In genomic region chr6:155026366-155027045, GRCh38 we compare ENCODE assay signal across 9 cellular contexts. TPM values are rescaled to one million over a fixed set of nuclear protein-coding genes. Genes with fewer than 3 reads are reported as not detected.
A peak's percentile ranks its signal among the peaks of the same experiment; 100 is the strongest.
DNase-seq lines count a peak whose midpoint lies in the region; ATAC-seq and TF ChIP-seq lines count a peak whose summit lies in the region.
"Had no signal": no experiment of that assay in that cellular context is flagged by ENCODE, and none has a peak within 500 bp of the region (broad histone marks: within the 10 kb centered on the region; RNA-seq: fewer than 3 reads in every experiment).

No MANE protein-coding gene starts in this region.

- peak overlapping the region; percentile 24 for H3K27ac ChIP-seq in SJSA1
- no peak overlapping the region for H3K27ac ChIP-seq in stomach

- ATAC-seq in activated T-cell treated with anti-CD3 and anti-CD28 coated beads, Interleukin-2, amount 50 U/mL, for 4 hours = peak; percentile 54 to 67
- no peak for ATAC-seq in activated naive CD8-positive, alpha-beta T cell treated with anti-CD3 and anti-CD28 coated beads, Interleukin-2, amount 50 U/mL, for 24 hours

- H3K36me3 ChIP-seq in SJSA1 = peaks cover 19% of the 10 kb centered on the region
- H3K36me3 ChIP-seq in stomach = no peaks in the 10 kb centered on the region

- H3K4me1 ChIP-seq in SJSA1 (replicated peaks) (peaks cover 33% of the 10 kb centered on the region), stomach (peaks cover 0 to 5% (median 2%) of the 10 kb centered on the region in 4 donors)

- no peak for DNase-seq in activated T-cell treated with anti-CD3 and anti-CD28 coated beads, Interleukin-2, amount 50 U/mL, for 4 hours
- DNase-seq in activated T-cell treated with anti-CD3 and anti-CD28 coated beads, Interleukin-2, amount 50 U/mL, for 24 hours = no peak
- DNase-seq in SJSA1 (ENCODE audit: low read depth in 1 of 2, low spot score in 2 of 2) (peak; percentile 91 to 98), fibroblast of the conjunctiva (ENCODE audit: low read depth) (peak; percentile 90), stomach (peak; percentile 42), NCI-H2029 treated with DMSO at 0.1 percent for 48 hours (lab: John Stamatoyannopoulos, UW) (no peak)
- DNase-seq in activated naive CD8-positive, alpha-beta T cell treated with anti-CD3 and anti-CD28 coated beads, Interleukin-2, amount 50 U/mL, for 24 hours = no peak
- no peak for DNase-seq in effector CD8-positive, alpha-beta T cell (lab: John Stamatoyannopoulos, UW)

- no peak overlapping the region for H3K4me3 Mint-ChIP-seq in activated T-cell treated with anti-CD3 and anti-CD28 coated beads, Interleukin-2, amount 50 U/mL, for 4 hours
- H3K4me3 Mint-ChIP-seq in activated T-cell treated with anti-CD3 and anti-CD28 coated beads, Interleukin-2, amount 50 U/mL, for 24 hours = no peak overlapping the region
- H3K4me3 Mint-ChIP-seq in activated naive CD8-positive, alpha-beta T cell treated with anti-CD3 and anti-CD28 coated beads, Interleukin-2, amount 50 U/mL, for 24 hours = no peak overlapping the region
- H3K4me3 Mint-ChIP-seq: IgD-negative memory B cell had no signal

- TF ChIP-seq EP300 in stomach (IDR thresholded peaks at IDR 0.05) = no peak

- H3K27ac Mint-ChIP-seq in activated T-cell treated with anti-CD3 and anti-CD28 coated beads, Interleukin-2, amount 50 U/mL, for 24 hours = no peak overlapping the region
- H3K27ac Mint-ChIP-seq in activated naive CD8-positive, alpha-beta T cell treated with anti-CD3 and anti-CD28 coated beads, Interleukin-2, amount 50 U/mL, for 24 hours = no peak overlapping the region
- H3K27ac Mint-ChIP-seq: IgD-negative memory B cell had no signal

- intact Hi-C loops in stomach (cut with DNase I; ENCODE audit: low total_unique reads) = no loop called here

- WGBS in stomach, 5 donors = 83 to 90% (median 87%) methylated on average over 6 of the region's 6 CpGs

- no peaks in the 10 kb centered on the region for H3K27me3 Mint-ChIP-seq in activated T-cell treated with anti-CD3 and anti-CD28 coated beads, Interleukin-2, amount 50 U/mL, for 4 hours (ENCODE audit: low read depth)
- peaks cover 3% of the 10 kb centered on the region for H3K27me3 Mint-ChIP-seq in activated T-cell treated with anti-CD3 and anti-CD28 coated beads, Interleukin-2, amount 50 U/mL, for 24 hours
- H3K27me3 Mint-ChIP-seq in activated naive CD8-positive, alpha-beta T cell treated with anti-CD3 and anti-CD28 coated beads, Interleukin-2, amount 50 U/mL, for 24 hours = peaks cover 5% of the 10 kb centered on the region
- H3K27me3 Mint-ChIP-seq: IgD-negative memory B cell had no signal

- H3K4me1 Mint-ChIP-seq in activated T-cell treated with anti-CD3 and anti-CD28 coated beads, Interleukin-2, amount 50 U/mL, for 4 hours (ENCODE audit: low read depth) = no peaks in the 10 kb centered on the region
- H3K4me1 Mint-ChIP-seq in activated T-cell treated with anti-CD3 and anti-CD28 coated beads, Interleukin-2, amount 50 U/mL, for 24 hours (ENCODE audit: low read depth) = peaks cover 8% of the 10 kb centered on the region
- H3K4me1 Mint-ChIP-seq in activated naive CD8-positive, alpha-beta T cell treated with anti-CD3 and anti-CD28 coated beads, Interleukin-2, amount 50 U/mL, for 24 hours = peaks cover 6% of the 10 kb centered on the region
- H3K4me1 Mint-ChIP-seq: IgD-negative memory B cell had no signal

- no peak for TF ChIP-seq POLR2A in stomach (IDR thresholded peaks at IDR 0.05)

- no peaks in the 10 kb centered on the region for H3K36me3 Mint-ChIP-seq in activated T-cell treated with anti-CD3 and anti-CD28 coated beads, Interleukin-2, amount 50 U/mL, for 4 hours (ENCODE audit: insufficient read depth)
- H3K36me3 Mint-ChIP-seq in activated T-cell treated with anti-CD3 and anti-CD28 coated beads, Interleukin-2, amount 50 U/mL, for 24 hours (ENCODE audit: low read depth) = no peaks in the 10 kb centered on the region
- no peaks in the 10 kb centered on the region for H3K36me3 Mint-ChIP-seq in activated naive CD8-positive, alpha-beta T cell treated with anti-CD3 and anti-CD28 coated beads, Interleukin-2, amount 50 U/mL, for 24 hours (ENCODE audit: low read depth)
- H3K36me3 Mint-ChIP-seq: IgD-negative memory B cell had no signal

- TF ChIP-seq CTCF in stomach (IDR thresholded peaks at IDR 0.05) = no peak

- H3K27me3 ChIP-seq in SJSA1 (replicated peaks) (no peaks in the 10 kb centered on the region), stomach (no peaks in the 10 kb centered on the region)

- H3K9me3 ChIP-seq in SJSA1 (replicated peaks) = no peaks in the 10 kb centered on the region
- H3K9me3 ChIP-seq in stomach = no peaks in the 10 kb centered on the region

- no peaks in the 10 kb centered on the region for H3K9me3 Mint-ChIP-seq in activated T-cell treated with anti-CD3 and anti-CD28 coated beads, Interleukin-2, amount 50 U/mL, for 4 hours
- no peaks in the 10 kb centered on the region for H3K9me3 Mint-ChIP-seq in activated T-cell treated with anti-CD3 and anti-CD28 coated beads, Interleukin-2, amount 50 U/mL, for 24 hours
- no peaks in the 10 kb centered on the region for H3K9me3 Mint-ChIP-seq in activated naive CD8-positive, alpha-beta T cell treated with anti-CD3 and anti-CD28 coated beads, Interleukin-2, amount 50 U/mL, for 24 hours
- H3K9me3 Mint-ChIP-seq: IgD-negative memory B cell had no signal

- H3K4me3 ChIP-seq in SJSA1 (no peak overlapping the region), stomach (no peak overlapping the region)

RNA-seq across cellular contexts. Expression of gene TIAM2, which starts 31.4 kb away (rescaled TPM):
- 10 to 100 TPM; 11.0 to 18.5 (median 12.2) TPM for total RNA-seq in activated T-cell treated with anti-CD3 and anti-CD28 coated beads, Interleukin-2, amount 50 U/mL, for 4 hours
- total RNA-seq in SJSA1 (2014; rRNA removed; shearing (Covaris generic)) = 48.3 and 59.3 TPM in 2 replicates
- 10 to 100 TPM in 3 of 5 donors, 1 to 10 TPM in 2; 5.3 to 44.2 (median 13.6) TPM for total RNA-seq in stomach
- 1 to 10 TPM; 1.1 to 4.1 (median 2.2) TPM for polyA plus RNA-seq in stomach

Comparison
In these comparisons a context has a peak if more than half of its experiments do, and no peak if none do; other contexts are left out.
1. DNase-seq: peak in SJSA1 (2 of 2), fibroblast of the conjunctiva (single experiment) and stomach (single experiment); none in activated T-cell treated with anti-CD3 and anti-CD28 coated beads, Interleukin-2, amount 50 U/mL, for 4 hours (single experiment), activated T-cell treated with anti-CD3 and anti-CD28 coated beads, Interleukin-2, amount 50 U/mL, for 24 hours (single experiment), activated naive CD8-positive, alpha-beta T cell treated with anti-CD3 and anti-CD28 coated beads, Interleukin-2, amount 50 U/mL, for 24 hours (single experiment), effector CD8-positive, alpha-beta T cell (single experiment) and NCI-H2029 treated with DMSO at 0.1 percent for 48 hours (single experiment).